ENCODE assay signal across 12 cellular contexts in the genomic region with DNA sequence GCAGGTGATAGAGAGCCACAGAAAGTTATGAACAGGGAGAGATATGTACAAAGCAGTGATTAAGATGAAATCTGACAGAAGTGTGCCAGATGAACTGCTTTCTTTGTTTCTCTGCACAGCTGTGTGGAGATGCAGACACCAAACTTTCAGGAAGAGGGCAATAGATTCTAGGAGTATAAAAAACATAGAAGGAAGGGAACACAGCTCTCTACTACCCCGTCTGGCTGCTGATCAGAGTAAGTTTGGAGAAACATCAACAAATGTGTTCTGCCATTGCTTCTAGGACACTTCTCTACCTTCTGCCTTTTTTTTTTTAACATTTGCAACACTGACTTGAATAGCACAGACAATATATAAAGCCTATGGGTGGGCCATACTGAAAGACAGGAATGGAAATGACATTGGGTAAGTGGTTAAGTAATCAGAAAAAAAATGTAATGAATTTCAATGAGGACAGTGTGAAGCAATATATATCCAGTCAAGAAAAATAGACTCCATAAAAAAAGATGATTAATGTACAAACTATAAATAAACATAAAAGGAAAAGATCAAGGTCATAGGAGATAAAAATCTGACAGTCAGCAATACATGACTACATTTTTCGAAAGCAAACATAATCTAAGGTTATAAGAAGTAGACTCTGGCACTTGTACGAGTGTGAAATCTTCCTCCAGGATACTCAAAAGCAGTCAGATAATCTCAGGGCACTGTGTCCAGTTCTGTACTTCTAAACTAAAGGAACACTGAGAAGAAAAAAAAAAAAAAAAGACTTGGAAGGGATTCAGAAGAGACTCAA. TPM values are rescaled to one million over a fixed set of nuclear protein-coding genes. Genes with fewer than 3 reads are reported as not detected.
DNase-seq lines count a peak whose midpoint lies in the region; ATAC-seq, FAIRE-seq and TF ChIP-seq lines count a peak whose summit lies in the region.
"Had no signal": no experiment of that assay in that cellular context is flagged by ENCODE, and none has a peak within 500 bp of the region (broad histone marks: within the 10 kb centered on the region; RNA-seq: fewer than 3 reads in every experiment).

No MANE protein-coding gene starts in this region.

- intact Hi-C loops in activated CD4-positive, alpha-beta T cell treated with anti-CD3 and anti-CD28 coated beads, Interleukin-2, amount 10 ng/mL, durations not matched to agents 24 days and 14 days (cut with micrococcal nuclease): no loop called here
- intact Hi-C loops in body of pancreas (cut with DNase I): no loop called here
- intact Hi-C loops in HepG2 (cut with micrococcal nuclease; ENCODE audit: unreplicated experiment): no loop called here

- peak overlapping the region in 2 of 4 donors; percentile 16 to 60 for H3K27ac ChIP-seq in body of pancreas
- no peak overlapping the region for H3K27ac ChIP-seq in HepG2 (ENCODE audit: extremely low read length, insufficient read depth, low read length)
- no peak overlapping the region for H3K27ac ChIP-seq in neuronal stem cell (replicated peaks; ENCODE audit: low read length)

- H3K14ac ChIP-seq in neuronal stem cell (ENCODE audit: low read length): no peak overlapping the region

- H3K23ac ChIP-seq in neuronal stem cell (ENCODE audit: low read depth, low read length, poor library complexity): no peak overlapping the region

- peaks cover 0 to 7% of the 10 kb centered on the region in 2 donors for H3K36me3 ChIP-seq in body of pancreas (replicated peaks in 1 of 2; ENCODE audit: insufficient read depth in 1 of 2, low read depth in 2 of 2)
- H3K36me3 ChIP-seq in HepG2 (replicated peaks in 1 of 2; ENCODE audit: control insufficient read depth in 1 of 2, insufficient read depth in 2 of 2, low read length in 2 of 2): peaks cover 10 to 57% of the 10 kb centered on the region in 2 experiments
- peaks cover 9 to 78% of the 10 kb centered on the region in 2 donors for H3K36me3 ChIP-seq in neuronal stem cell (replicated peaks in 1 of 2; ENCODE audit: control insufficient read depth in 2 of 2, insufficient read depth in 2 of 2, low read length in 2 of 2)

- POLR2A ChIA-PET in HepG2 (lab: Yijun Ruan, JAX): no interaction called here

- ATAC-seq in body of pancreas (peak; percentile 74), HepG2 (no peak), GM21786 (IDR thresholded peaks at IDR 0.05; ENCODE audit: unreplicated experiment) (no peak)

- H2AK5ac ChIP-seq in neuronal stem cell (ENCODE audit: low read depth, low read length): no peak overlapping the region

- no peak overlapping the region for H3K4me3 Mint-ChIP-seq in activated CD4-positive, alpha-beta T cell treated with anti-CD3 and anti-CD28 coated beads, Interleukin-2, amount 10 ng/mL, durations not matched to agents 24 days and 14 days
- H3K4me3 Mint-ChIP-seq: IgD-negative memory B cell had no signal

- no peak overlapping the region for H2BK15ac ChIP-seq in neuronal stem cell (ENCODE audit: low read length)

- H2BK12ac ChIP-seq in neuronal stem cell (ENCODE audit: low read length): no peak overlapping the region

- peaks cover 16% of the 10 kb centered on the region for H3K4me1 ChIP-seq in body of pancreas
- H3K4me1 ChIP-seq in HepG2 (ENCODE audit: insufficient read depth, low read length): peaks cover 7% of the 10 kb centered on the region
- peaks cover 2 to 3% of the 10 kb centered on the region in 2 donors for H3K4me1 ChIP-seq in neuronal stem cell (ENCODE audit: control insufficient read depth in 2 of 2, insufficient read depth in 1 of 2, low read depth in 1 of 2, low read length in 2 of 2)

- H3K79me1 ChIP-seq in neuronal stem cell (ENCODE audit: low read depth, low read length): no peaks in the 10 kb centered on the region

- H3K4me2 ChIP-seq in HepG2 (ENCODE audit: low read depth, low read length) (no peak overlapping the region), neuronal stem cell (ENCODE audit: insufficient read depth, low read length, poor library complexity, severe bottlenecking) (no peak overlapping the region)

- H3K9ac ChIP-seq in HepG2 (ENCODE audit: insufficient read depth, low read depth, low read length): no peak overlapping the region
- no peak overlapping the region for H3K9ac ChIP-seq in neuronal stem cell (ENCODE audit: low read depth, low read length, poor library complexity)

- H4K8ac ChIP-seq in neuronal stem cell (ENCODE audit: low read depth, low read length): no peak overlapping the region

- H3K27me3 Mint-ChIP-seq in activated CD4-positive, alpha-beta T cell treated with anti-CD3 and anti-CD28 coated beads, Interleukin-2, amount 10 ng/mL, durations not matched to agents 24 days and 14 days: no peaks in the 10 kb centered on the region
- H3K27me3 Mint-ChIP-seq: IgD-negative memory B cell had no signal

- in situ Hi-C loops in HepG2 (cut with HindIII; ENCODE audit: extremely low pct_ligation_motif_present, low pct_unique_long_range_greater_than_20kb): loop anchor here (10.0 to 25.0 kb wide), 2 partner anchors 483 to 1056 kb away; no protein-coding TSS in a partner anchor

- no peak overlapping the region for H3K4me3 ChIP-seq in body of pancreas
- H3K4me3 ChIP-seq in HepG2 (replicated peaks in 1 of 3; ENCODE audit: insufficient read depth in 1 of 3, low read depth in 2 of 3, low read length in 3 of 3): no peak overlapping the region
- H3K4me3 ChIP-seq in neuronal stem cell (ENCODE audit: low read length in 2 of 2): no peak overlapping the region

- no peak for TF ChIP-seq EP300 in HepG2 (IDR thresholded peaks at IDR 0.05; ENCODE audit: low read depth in 2 of 2, low read length in 2 of 2)
- TF ChIP-seq EP300 in HepG2 (CRISPR knock-in tag; IDR thresholded peaks at IDR 0.05; ENCODE audit: borderline replicate concordance): no peak

- peaks cover 9% of the 10 kb centered on the region for H3K9me3 Mint-ChIP-seq in activated CD4-positive, alpha-beta T cell treated with anti-CD3 and anti-CD28 coated beads, Interleukin-2, amount 10 ng/mL, durations not matched to agents 24 days and 14 days

- no peak overlapping the region for H2BK5ac ChIP-seq in neuronal stem cell (ENCODE audit: low read length)

- H3K27me3 ChIP-seq in body of pancreas (no peaks in the 10 kb centered on the region), HepG2 (ENCODE audit: control insufficient read depth in 1 of 2, insufficient read depth in 2 of 2, low read length in 2 of 2) (no peaks in the 10 kb centered on the region), neuronal stem cell (ENCODE audit: control insufficient read depth in 3 of 3, insufficient read depth in 3 of 3, low read depth in 1 of 3, low read length in 3 of 3) (no peaks in the 10 kb centered on the region)

- H2AFZ ChIP-seq in HepG2 (ENCODE audit: low read length): no peak overlapping the region
- no peak overlapping the region for H2AFZ ChIP-seq in neuronal stem cell (ENCODE audit: low read length)

- TF ChIP-seq POLR2A in body of pancreas (IDR thresholded peaks at IDR 0.05): no peak
- TF ChIP-seq POLR2A in HepG2 (IDR thresholded peaks at IDR 0.05; ENCODE audit: insufficient read depth in 1 of 2, low read depth in 2 of 2, low read length in 2 of 2): no peak

- no peak overlapping the region for H3K27ac Mint-ChIP-seq in activated CD4-positive, alpha-beta T cell treated with anti-CD3 and anti-CD28 coated beads, Interleukin-2, amount 10 ng/mL, durations not matched to agents 24 days and 14 days
- H3K27ac Mint-ChIP-seq: IgD-negative memory B cell had no signal

- H3K79me2 ChIP-seq in HepG2 (ENCODE audit: insufficient read depth, low read length): peaks cover 4% of the 10 kb centered on the region

- H3K18ac ChIP-seq in neuronal stem cell (ENCODE audit: low read length): no peak overlapping the region

- no peak for TF ChIP-seq RAD21 in HepG2 (CRISPR knock-in tag; IDR thresholded peaks at IDR 0.05)

- BruUV-seq in HepG2 (replicated peaks; lab: Mats Ljungman, UMichigan): no TSS peak

- H3K9me3 ChIP-seq in body of pancreas: no peaks in the 10 kb centered on the region
- H3K9me3 ChIP-seq in HepG2 (ENCODE audit: low read length): no peaks in the 10 kb centered on the region
- peaks cover 0 to 16% of the 10 kb centered on the region in 2 donors for H3K9me3 ChIP-seq in neuronal stem cell (replicated peaks in 1 of 2; ENCODE audit: control insufficient read depth in 2 of 2, insufficient read depth in 1 of 2, low read depth in 1 of 2, low read length in 2 of 2)

- CTCF ChIA-PET in HepG2 (lab: Yijun Ruan, JAX; ENCODE audit: low intra/inter-chr PET ratio, low total read pairs): no interaction called here

- no peak overlapping the region for H2BK120ac ChIP-seq in neuronal stem cell (ENCODE audit: low read depth, low read length)

- no peak overlapping the region for H4K91ac ChIP-seq in neuronal stem cell (ENCODE audit: low read depth, low read length, poor library complexity)

- FAIRE-seq in HepG2 (lab: Jason Lieb, UNC): no peak

- peak in 4 of 7 experiments; percentile 37 to 43 (median 41) for TF ChIP-seq CTCF in body of pancreas (IDR thresholded peaks at IDR 0.05)
- TF ChIP-seq CTCF in HepG2 (CRISPR knock-in tag; IDR thresholded peaks at IDR 0.05): no peak

- peak; percentile 45 for DNase-seq in activated CD4-positive, alpha-beta T cell treated with anti-CD3 and anti-CD28 coated beads, Interleukin-2, amount 10 ng/mL, durations not matched to agents 24 days and 14 days
- DNase-seq in activated CD4-positive, alpha-beta T cell treated with anti-CD3 and anti-CD28 coated beads, Interleukin-2, amount 50 U/mL, for 48 hours: no peak
- peak in 1 of 4 donors; percentile 23 for DNase-seq in body of pancreas
- no peak for DNase-seq in HepG2 (ENCODE audit: low spot score)
- DNase-seq in stromal cell of bone marrow (ENCODE audit: low read depth): peak; percentile 12
- DNase-seq in activated effector memory CD4-positive, alpha-beta T cell treated with Interleukin-2 at 50 U/mL for 16 hours: no peak
- no peak for DNase-seq in neuronal stem cell (ENCODE audit: low spot score)
- DNase-seq: central memory CD4-positive, alpha-beta T cell; mesendoderm; stimulated activated CD8-positive, alpha-beta memory T cell treated with anti-CD3 and anti-CD28 coated beads, Interleukin-4, amount 100 ng/mL, for 48 hours had no signal

- peaks cover 34% of the 10 kb centered on the region for H3K36me3 Mint-ChIP-seq in activated CD4-positive, alpha-beta T cell treated with anti-CD3 and anti-CD28 coated beads, Interleukin-2, amount 10 ng/mL, durations not matched to agents 24 days and 14 days (ENCODE audit: low read depth)

- no peak overlapping the region for H3K4ac ChIP-seq in neuronal stem cell (ENCODE audit: low read length)

- 16 to 27% methylated on average over 3 of the region's 3 CpGs for WGBS in body of pancreas, 2 donors
- WGBS in HepG2 (ENCODE audit: low lambda C conversion rate): 89% methylated on average over 3 of the region's 3 CpGs
- WGBS in neuronal stem cell (ENCODE audit: extremely low coverage in 2 of 2, insufficient read length in 2 of 2, insufficient replicate concordance in 1 of 2), 2 donors: no CpG with 5 or more reads among the region's 3 CpGs

- H3K4me1 Mint-ChIP-seq in activated CD4-positive, alpha-beta T cell treated with anti-CD3 and anti-CD28 coated beads, Interleukin-2, amount 10 ng/mL, durations not matched to agents 24 days and 14 days: peaks cover 5% of the 10 kb centered on the region

- peaks cover 6% of the 10 kb centered on the region; the same call in 1 of the 2 replicates for H4K20me1 ChIP-seq in HepG2 (ENCODE audit: insufficient read depth, low read length)

RNA-seq across cellular contexts. Expression of gene NUFIP1, which starts 21.4 kb away (rescaled TPM):
- total RNA-seq in activated CD4-positive, alpha-beta T cell treated with anti-CD3 and anti-CD28 coated beads, Interleukin-2, amount 10 ng/mL, durations not matched to agents 24 days and 14 days: 13.3 and 13.8 TPM in 2 replicates
- 1 to 10 TPM; 1.3 to 1.6 TPM for total RNA-seq in body of pancreas
- total RNA-seq in HepG2 (2016; rRNA removed; fragmentation: Illumina TruSeq; extraction: Trizol): 10.3 and 12.0 TPM in 2 replicates
- total RNA-seq in HepG2 (2016; cell fraction: cytosol; rRNA removed; fragmentation: Illumina TruSeq; extraction: Trizol; ENCODE audit: low read depth): 3.4 and 3.8 TPM in 2 replicates
- total RNA-seq in HepG2 (2016; cell fraction: insoluble cytoplasmic fraction; rRNA removed; fragmentation: Illumina TruSeq; extraction: Trizol): 9.8 and 11.4 TPM in 2 replicates
- 5.0 and 5.9 TPM in 2 replicates for total RNA-seq in HepG2 (2016; cell fraction: membrane; rRNA removed; fragmentation: Illumina TruSeq; extraction: Trizol)
- 7.4 and 8.7 TPM in 2 replicates for total RNA-seq in HepG2 (2016; cell fraction: nucleus; rRNA removed; fragmentation: Illumina TruSeq; extraction: Trizol)
- polyA plus RNA-seq in HepG2 (2011; rRNA removed): 1.4 and 1.9 TPM in 2 replicates
- 1.5 and 1.7 TPM in 2 replicates for polyA plus RNA-seq in HepG2 (2011; cell fraction: cytosol; rRNA removed)
- polyA plus RNA-seq in HepG2 (2011; cell fraction: nucleus; rRNA removed): 1.9 and 2.8 TPM in 2 replicates
- polyA plus RNA-seq in HepG2 (2012): 5.4 and 7.3 TPM in 2 replicates
- 1.2 and 1.3 TPM in 2 replicates for polyA plus RNA-seq in HepG2 (2016; cell fraction: cytosol; fragmentation: Illumina TruSeq; extraction: Trizol; ENCODE audit: low read depth)
- polyA plus RNA-seq in HepG2 (2016; cell fraction: insoluble cytoplasmic fraction; fragmentation: Illumina TruSeq; extraction: Trizol; ENCODE audit: low read depth): 11.9 and 12.5 TPM in 2 replicates
- 2.1 and 2.5 TPM in 2 replicates for polyA plus RNA-seq in HepG2 (2016; cell fraction: membrane; fragmentation: Illumina TruSeq; extraction: Trizol; ENCODE audit: low read depth)
- 8.4 and 8.6 TPM in 2 replicates for polyA plus RNA-seq in HepG2 (2016; cell fraction: nucleus; fragmentation: Illumina TruSeq; extraction: Trizol; ENCODE audit: insufficient read depth, low read depth)
- polyA minus RNA-seq in HepG2 (2011; rRNA and poly(A)+ RNA removed; ENCODE audit: low replicate concordance): 1.1 and 2.5 TPM in 2 replicates
- 2.8 and 2.9 TPM in 2 replicates for polyA minus RNA-seq in HepG2 (2011; cell fraction: cytosol; rRNA and poly(A)+ RNA removed)
- polyA minus RNA-seq in HepG2 (2011; cell fraction: nucleus; rRNA and poly(A)+ RNA removed): 4.6 and 5.1 TPM in 2 replicates
- 11.4 TPM for polyA plus RNA-seq in neuronal stem cell (2013, experiment 1 of 2)
- polyA plus RNA-seq in neuronal stem cell (2013, experiment 2 of 2): 11.8 TPM

RNA-seq across cellular contexts. Expression of gene GPALPP1, which starts 21.5 kb away (rescaled TPM):
- 29.1 and 32.3 TPM in 2 replicates for total RNA-seq in activated CD4-positive, alpha-beta T cell treated with anti-CD3 and anti-CD28 coated beads, Interleukin-2, amount 10 ng/mL, durations not matched to agents 24 days and 14 days
- total RNA-seq in body of pancreas: 10 to 100 TPM; 16.2 to 25.2 TPM
- 23.1 and 34.2 TPM in 2 replicates for total RNA-seq in HepG2 (2016; rRNA removed; fragmentation: Illumina TruSeq; extraction: Trizol)
- 8.3 and 11.5 TPM in 2 replicates for total RNA-seq in HepG2 (2016; cell fraction: cytosol; rRNA removed; fragmentation: Illumina TruSeq; extraction: Trizol; ENCODE audit: low read depth)
- 23.6 and 33.9 TPM in 2 replicates for total RNA-seq in HepG2 (2016; cell fraction: insoluble cytoplasmic fraction; rRNA removed; fragmentation: Illumina TruSeq; extraction: Trizol)
- 8.1 and 10.4 TPM in 2 replicates for total RNA-seq in HepG2 (2016; cell fraction: membrane; rRNA removed; fragmentation: Illumina TruSeq; extraction: Trizol)
- total RNA-seq in HepG2 (2016; cell fraction: nucleus; rRNA removed; fragmentation: Illumina TruSeq; extraction: Trizol): 18.5 and 21.7 TPM in 2 replicates
- 12.1 and 13.8 TPM in 2 replicates for polyA plus RNA-seq in HepG2 (2011; rRNA removed)
- 4.9 and 6.4 TPM in 2 replicates for polyA plus RNA-seq in HepG2 (2011; cell fraction: cytosol; rRNA removed)
- 16.6 and 17.5 TPM in 2 replicates for polyA plus RNA-seq in HepG2 (2011; cell fraction: nucleus; rRNA removed)
- polyA plus RNA-seq in HepG2 (2012): 13.0 and 15.0 TPM in 2 replicates
- 1.3 and 2.6 TPM in 2 replicates for polyA plus RNA-seq in HepG2 (2016; cell fraction: cytosol; fragmentation: Illumina TruSeq; extraction: Trizol; ENCODE audit: low read depth)
- 26.5 and 26.8 TPM in 2 replicates for polyA plus RNA-seq in HepG2 (2016; cell fraction: insoluble cytoplasmic fraction; fragmentation: Illumina TruSeq; extraction: Trizol; ENCODE audit: low read depth)
- polyA plus RNA-seq in HepG2 (2016; cell fraction: membrane; fragmentation: Illumina TruSeq; extraction: Trizol; ENCODE audit: low read depth): 3.3 and 3.6 TPM in 2 replicates
- 19.7 and 23.2 TPM in 2 replicates for polyA plus RNA-seq in HepG2 (2016; cell fraction: nucleus; fragmentation: Illumina TruSeq; extraction: Trizol; ENCODE audit: insufficient read depth, low read depth)
- 13.5 and 19.1 TPM in 2 replicates for polyA minus RNA-seq in HepG2 (2011; rRNA and poly(A)+ RNA removed; ENCODE audit: low replicate concordance)
- polyA minus RNA-seq in HepG2 (2011; cell fraction: cytosol; rRNA and poly(A)+ RNA removed): 10.3 and 11.6 TPM in 2 replicates
- 49.1 and 49.7 TPM in 2 replicates for polyA minus RNA-seq in HepG2 (2011; cell fraction: nucleus; rRNA and poly(A)+ RNA removed)
- polyA plus RNA-seq in neuronal stem cell (2013, experiment 1 of 2): 44.0 TPM
- polyA plus RNA-seq in neuronal stem cell (2013, experiment 2 of 2): 43.6 TPM

Comparison
In these comparisons a context has a peak if more than half of its experiments do, and no peak if none do; other contexts are left out.
1. DNase-seq: peak in activated CD4-positive, alpha-beta T cell treated with anti-CD3 and anti-CD28 coated beads, Interleukin-2, amount 10 ng/mL, durations not matched to agents 24 days and 14 days (single experiment) and stromal cell of bone marrow (single experiment); none in activated CD4-positive, alpha-beta T cell treated with anti-CD3 and anti-CD28 coated beads, Interleukin-2, amount 50 U/mL, for 48 hours (0 of 2), HepG2 (single experiment), activated effector memory CD4-positive, alpha-beta T cell treated with Interleukin-2 at 50 U/mL for 16 hours (single experiment) and neuronal stem cell (single experiment).